ENCODE assay signal across 1 cellular context in the genomic region with DNA sequence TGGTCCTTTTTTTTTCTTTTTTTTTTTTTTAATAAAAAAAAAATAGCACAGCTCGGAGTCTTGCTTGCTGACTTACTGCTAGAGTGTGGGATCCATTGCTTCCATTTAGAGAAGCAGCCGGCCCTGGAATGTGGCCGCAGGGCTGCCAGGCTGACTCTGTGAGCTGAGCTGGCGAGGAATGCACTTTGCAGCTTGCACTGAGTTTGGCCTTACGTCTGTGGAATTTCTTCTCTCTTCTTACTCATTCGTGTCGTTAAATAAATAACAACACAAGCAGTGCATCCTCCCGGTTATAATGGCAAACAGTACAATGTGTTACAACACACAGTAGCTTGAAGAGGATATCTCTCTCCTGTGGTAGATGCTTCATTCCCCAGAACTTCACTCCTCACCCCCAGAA.
TF ChIP-seq lines count a peak whose summit lies in the region.

No MANE protein-coding gene starts in this region.

TF ChIP-seq in K562, 482 proteins besides CTCF, POLR2A, EP300 and RAD21 (continued from another document):
- TF ChIP-seq, protein P1, sequence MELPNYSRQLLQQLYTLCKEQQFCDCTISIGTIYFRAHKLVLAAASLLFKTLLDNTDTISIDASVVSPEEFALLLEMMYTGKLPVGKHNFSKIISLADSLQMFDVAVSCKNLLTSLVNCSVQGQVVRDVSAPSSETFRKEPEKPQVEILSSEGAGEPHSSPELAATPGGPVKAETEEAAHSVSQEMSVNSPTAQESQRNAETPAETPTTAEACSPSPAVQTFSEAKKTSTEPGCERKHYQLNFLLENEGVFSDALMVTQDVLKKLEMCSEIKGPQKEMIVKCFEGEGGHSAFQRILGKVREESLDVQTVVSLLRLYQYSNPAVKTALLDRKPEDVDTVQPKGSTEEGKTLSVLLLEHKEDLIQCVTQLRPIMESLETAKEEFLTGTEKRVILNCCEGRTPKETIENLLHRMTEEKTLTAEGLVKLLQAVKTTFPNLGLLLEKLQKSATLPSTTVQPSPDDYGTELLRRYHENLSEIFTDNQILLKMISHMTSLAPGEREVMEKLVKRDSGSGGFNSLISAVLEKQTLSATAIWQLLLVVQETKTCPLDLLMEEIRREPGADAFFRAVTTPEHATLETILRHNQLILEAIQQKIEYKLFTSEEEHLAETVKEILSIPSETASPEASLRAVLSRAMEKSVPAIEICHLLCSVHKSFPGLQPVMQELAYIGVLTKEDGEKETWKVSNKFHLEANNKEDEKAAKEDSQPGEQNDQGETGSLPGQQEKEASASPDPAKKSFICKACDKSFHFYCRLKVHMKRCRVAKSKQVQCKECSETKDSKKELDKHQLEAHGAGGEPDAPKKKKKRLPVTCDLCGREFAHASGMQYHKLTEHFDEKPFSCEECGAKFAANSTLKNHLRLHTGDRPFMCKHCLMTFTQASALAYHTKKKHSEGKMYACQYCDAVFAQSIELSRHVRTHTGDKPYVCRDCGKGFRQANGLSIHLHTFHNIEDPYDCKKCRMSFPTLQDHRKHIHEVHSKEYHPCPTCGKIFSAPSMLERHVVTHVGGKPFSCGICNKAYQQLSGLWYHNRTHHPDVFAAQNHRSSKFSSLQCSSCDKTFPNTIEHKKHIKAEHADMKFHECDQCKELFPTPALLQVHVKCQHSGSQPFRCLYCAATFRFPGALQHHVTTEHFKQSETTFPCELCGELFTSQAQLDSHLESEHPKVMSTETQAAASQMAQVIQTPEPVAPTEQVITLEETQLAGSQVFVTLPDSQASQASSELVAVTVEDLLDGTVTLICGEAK (IDR thresholded peaks at IDR 0.05), result no peak
- TF ChIP-seq, protein P1 (CRISPR knock-in tag; IDR thresholded peaks at IDR 0.05), result no peak
- TF ChIP-seq SUPT5H (IDR thresholded peaks at IDR 0.05), result no peak
- TF ChIP-seq MYC (IDR thresholded peaks at IDR 0.05; ENCODE audit: low read depth, low read length), result no peak
- TF ChIP-seq MYC (CRISPR knock-in tag; IDR thresholded peaks at IDR 0.05; ENCODE audit: borderline replicate concordance, low read depth), result no peak
- no peak for TF ChIP-seq SRSF3 (IDR thresholded peaks at IDR 0.05; ENCODE audit: insufficient read depth, low read length)
- TF ChIP-seq TCF7L2 (IDR thresholded peaks at IDR 0.05; ENCODE audit: low read depth, low read length), result no peak
- no peak for TF ChIP-seq GABPA (tag; conservative IDR thresholded peaks at IDR 0.05; ENCODE audit: low read depth)
- TF ChIP-seq SMAD2 (IDR thresholded peaks at IDR 0.05; ENCODE audit: low read depth, low read length), result no peak
- no peak for TF ChIP-seq LEF1 (IDR thresholded peaks at IDR 0.05)
- no peak for TF ChIP-seq ZNF217 (CRISPR knock-in tag; IDR thresholded peaks at IDR 0.05)
- TF ChIP-seq, protein P2, sequence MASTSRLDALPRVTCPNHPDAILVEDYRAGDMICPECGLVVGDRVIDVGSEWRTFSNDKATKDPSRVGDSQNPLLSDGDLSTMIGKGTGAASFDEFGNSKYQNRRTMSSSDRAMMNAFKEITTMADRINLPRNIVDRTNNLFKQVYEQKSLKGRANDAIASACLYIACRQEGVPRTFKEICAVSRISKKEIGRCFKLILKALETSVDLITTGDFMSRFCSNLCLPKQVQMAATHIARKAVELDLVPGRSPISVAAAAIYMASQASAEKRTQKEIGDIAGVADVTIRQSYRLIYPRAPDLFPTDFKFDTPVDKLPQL (IDR thresholded peaks at IDR 0.05; ENCODE audit: extremely low read depth, insufficient read length), result no peak
- no peak for TF ChIP-seq CBFA2T3 (IDR thresholded peaks at IDR 0.05)
- TF ChIP-seq KAT7 (CRISPR knock-in tag; IDR thresholded peaks at IDR 0.05; ENCODE audit: borderline replicate concordance), result no peak
- TF ChIP-seq PRMT5 (CRISPR knock-in tag; IDR thresholded peaks at IDR 0.05), result no peak
- no peak for TF ChIP-seq SOX6 (IDR thresholded peaks at IDR 0.05)
- TF ChIP-seq SMAD1 (IDR thresholded peaks at IDR 0.05; ENCODE audit: low read depth, low read length, partially characterized antibody), result no peak
- TF ChIP-seq WHSC1 (IDR thresholded peaks at IDR 0.05; ENCODE audit: low read length), result no peak
